Comparison of ENCODE assay signal across 8 cellular contexts in the genomic region with DNA sequence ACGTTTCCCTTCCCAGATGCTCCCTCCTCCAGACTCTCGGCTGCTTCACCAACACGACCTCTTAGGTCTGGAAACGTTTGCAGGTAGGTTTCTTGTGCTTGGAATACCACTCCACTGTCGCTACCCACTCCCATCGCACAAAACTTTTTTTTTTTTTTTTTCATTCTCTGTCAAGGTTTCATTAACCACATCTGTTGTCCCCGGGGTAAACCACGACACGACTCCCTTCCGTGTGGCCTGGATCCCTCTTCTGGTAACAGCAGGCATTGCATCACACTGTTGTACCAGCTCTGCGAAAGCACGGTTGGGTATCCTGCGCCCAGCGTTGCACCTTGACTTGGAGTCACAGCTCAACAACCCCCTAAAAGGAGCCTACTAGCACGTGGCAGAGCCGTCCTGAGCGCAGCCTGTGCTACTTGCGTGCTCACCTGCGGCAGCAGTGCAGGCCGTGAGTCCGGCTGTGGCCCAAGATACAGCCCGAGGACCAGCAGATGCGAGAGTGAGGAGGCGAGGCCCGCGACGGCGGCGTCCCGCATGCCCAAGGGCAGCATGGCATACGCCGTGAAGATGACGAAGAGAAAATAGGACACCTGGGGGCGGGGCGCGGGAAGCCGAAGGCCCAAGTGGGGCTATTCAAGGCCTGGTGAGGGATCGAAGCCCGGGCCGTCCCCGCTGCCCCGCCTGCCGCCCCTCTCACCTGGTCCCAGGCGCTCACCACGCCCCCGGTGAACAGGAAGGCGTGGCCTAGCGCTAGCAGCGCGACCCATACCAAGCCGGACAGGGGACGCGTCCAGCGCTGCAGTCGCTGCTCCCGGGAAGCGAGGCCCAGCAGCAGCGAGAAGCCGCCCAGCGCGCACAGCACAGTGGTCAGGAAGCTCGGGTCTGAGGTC. TPM values are rescaled to one million over a fixed set of nuclear protein-coding genes. Genes with fewer than 3 reads are reported as not detected.
DNase-seq lines count a peak whose midpoint lies in the region; ATAC-seq, FAIRE-seq and TF ChIP-seq lines count a peak whose summit lies in the region.

No MANE protein-coding gene starts in this region.

- no peak for FAIRE-seq in bronchial epithelial cell (lab: Jason Lieb, UNC)
- FAIRE-seq in kidney (lab: Jason Lieb, UNC), result no peak

- H3K27ac ChIP-seq in kidney (ENCODE audit: low read depth in 2 of 2, low read length in 2 of 2), result no peak overlapping the region

- H3K4me1 ChIP-seq in kidney (ENCODE audit: control insufficient read depth in 1 of 2, insufficient read depth in 1 of 2, low read depth in 1 of 2, low read length in 2 of 2), result peaks cover 10 to 11% of the 10 kb centered on the region in 2 donors

- no peak overlapping the region for H3K9ac ChIP-seq in kidney (ENCODE audit: low read length in 2 of 2)

- DNase-seq in Right ventricle myocardium inferior (ENCODE audit: missing footprints) (peak; percentile 77), cardiac septum (ENCODE audit: low spot score) (no peak), NCI-H1694 treated with DMSO at 0.1 percent for 48 hours (lab: John Stamatoyannopoulos, UW) (peak; percentile 59), bronchial epithelial cell (ENCODE audit: low read depth) (peak; percentile 65), kidney (peak; percentile 87)
- peak; percentile 87 for DNase-seq in stimulated activated CD4-positive, alpha-beta T cell treated with anti-CD3 and anti-CD28 coated beads, Interleukin-1b, Interleukin-23, amount 100 ng/mL, for 48 hours

- TF ChIP-seq CTCF in WI38 (IDR thresholded peaks at IDR 0.05; ENCODE audit: low read depth, low read length) (peak; percentile 89), bronchial epithelial cell (IDR thresholded peaks at IDR 0.05; ENCODE audit: insufficient read depth, low read length, severe bottlenecking) (peak; percentile 81), kidney (IDR thresholded peaks at IDR 0.05; ENCODE audit: borderline replicate concordance, extremely low read depth, insufficient read depth) (peak; percentile 79)

- intact Hi-C loops in Right ventricle myocardium inferior (cut with DNase I), result no loop called here
- intact Hi-C loops in cardiac septum (cut with DNase I), result no loop called here
- intact Hi-C loops in kidney (cut with DNase I), result no loop called here

- H3K4me3 ChIP-seq in WI38 (ENCODE audit: low read depth, low read length) (no peak overlapping the region), bronchial epithelial cell (ENCODE audit: low read depth, low read length) (peak overlapping the region; percentile 9), kidney (ENCODE audit: low read length in 2 of 2) (peak overlapping the region in 1 of 2 donors; percentile 56)

- ATAC-seq in Right ventricle myocardium inferior (peak; percentile 70), HG02938 (IDR thresholded peaks at IDR 0.05; ENCODE audit: unreplicated experiment) (peak; percentile 83)

- H3K9me3 ChIP-seq in kidney (ENCODE audit: control insufficient read depth in 1 of 2, low read length in 2 of 2), result no peaks in the 10 kb centered on the region

- H3K27me3 ChIP-seq in bronchial epithelial cell (ENCODE audit: control insufficient read depth, insufficient read depth, low read length), result no peaks in the 10 kb centered on the region

- H3K36me3 ChIP-seq in bronchial epithelial cell (ENCODE audit: control insufficient read depth, insufficient read depth, low read length), result no peaks in the 10 kb centered on the region
- H3K36me3 ChIP-seq in kidney (ENCODE audit: control insufficient read depth in 1 of 2, insufficient read depth in 2 of 2, low read length in 2 of 2), result no peaks in the 10 kb centered on the region

RNA-seq across cellular contexts. Expression of a gene that starts 2.5 kb away (rescaled TPM):
- total RNA-seq in Right ventricle myocardium inferior (27.3 TPM), cardiac septum (71.9 TPM), bronchial epithelial cell (0.53 and 0.77 TPM in 2 replicates), kidney (57.5 TPM)
- polyA plus RNA-seq in kidney (ENCODE audit: insufficient read depth, low read depth, low replicate concordance), result 19.2 TPM

RNA-seq across cellular contexts. Expression of a gene that starts 7.5 kb away (rescaled TPM):
- total RNA-seq in Right ventricle myocardium inferior (4.2 TPM), cardiac septum (3.5 TPM), bronchial epithelial cell (2.4 and 4.7 TPM in 2 replicates), kidney (19.5 TPM)
- 5.1 TPM for polyA plus RNA-seq in kidney (ENCODE audit: insufficient read depth, low read depth, low replicate concordance)

RNA-seq across cellular contexts. Expression of a gene that starts 21.0 kb away (rescaled TPM):
- total RNA-seq in Right ventricle myocardium inferior, result 2.1 TPM
- total RNA-seq in cardiac septum, result 1.8 TPM
- total RNA-seq in bronchial epithelial cell, result 3.7 and 9.6 TPM in 2 replicates
- 9.3 TPM for total RNA-seq in kidney
- polyA plus RNA-seq in kidney (ENCODE audit: insufficient read depth, low read depth, low replicate concordance), result 4.6 TPM

RNA-seq across cellular contexts. Expression of a gene that starts 22.4 kb away (rescaled TPM):
- total RNA-seq in Right ventricle myocardium inferior (0.57 TPM), cardiac septum (2.2 TPM), bronchial epithelial cell (10.5 and 17.4 TPM in 2 replicates), kidney (9.2 TPM)
- polyA plus RNA-seq in kidney (ENCODE audit: insufficient read depth, low read depth, low replicate concordance), result 0.67 TPM

RNA-seq across cellular contexts. Expression of a gene that starts 24.6 kb away (rescaled TPM):
- total RNA-seq in Right ventricle myocardium inferior, result 4.3 TPM
- 2.4 TPM for total RNA-seq in cardiac septum
- total RNA-seq in bronchial epithelial cell, result 1.2 and 3.9 TPM in 2 replicates
- 22.4 TPM for total RNA-seq in kidney
- 49.7 TPM for polyA plus RNA-seq in kidney (ENCODE audit: insufficient read depth, low read depth, low replicate concordance)

Comparison
In these comparisons a context has a peak if more than half of its experiments do, and no peak if none do; other contexts are left out.
1. RNA of a gene that starts 2.5 kb away (total RNA-seq): 71.9 TPM in cardiac septum (single experiment), 57.5 TPM in kidney (single experiment) and 27.3 TPM in Right ventricle myocardium inferior (single experiment); 0.53 to 0.77 TPM in bronchial epithelial cell; every median in the first group is over 10 times any median in the second.
2. Peak in every context shown above with its lines, with median percentiles within 50 percentile points of each other: CTCF ChIP-seq.